ENCODE assay signal across 1 cellular context in the genomic region with DNA sequence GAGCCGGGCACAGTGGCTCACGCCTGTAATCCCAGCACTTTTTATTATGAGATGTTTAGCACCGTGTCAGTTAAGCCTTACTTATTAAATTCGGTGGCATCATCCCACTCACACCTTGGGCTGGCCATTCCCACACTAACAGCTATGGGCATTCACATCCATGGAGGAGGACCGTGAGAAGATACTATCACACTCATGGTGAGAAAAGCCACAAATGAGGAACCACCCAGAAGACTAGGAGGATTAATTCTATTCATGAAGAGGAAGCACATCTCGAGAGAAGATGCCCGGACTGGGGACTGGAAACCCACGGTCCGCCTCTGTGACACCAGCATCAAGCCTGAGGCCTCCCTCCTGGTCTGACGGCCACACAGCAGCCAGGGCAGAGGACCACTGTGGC.
TF ChIP-seq lines count a peak whose summit lies in the region.

No MANE protein-coding gene starts in this region.

TF ChIP-seq in HEK293, 187 proteins besides CTCF, POLR2A, EP300 and RAD21 (continued from another document):
- TF ChIP-seq, protein P1, sequence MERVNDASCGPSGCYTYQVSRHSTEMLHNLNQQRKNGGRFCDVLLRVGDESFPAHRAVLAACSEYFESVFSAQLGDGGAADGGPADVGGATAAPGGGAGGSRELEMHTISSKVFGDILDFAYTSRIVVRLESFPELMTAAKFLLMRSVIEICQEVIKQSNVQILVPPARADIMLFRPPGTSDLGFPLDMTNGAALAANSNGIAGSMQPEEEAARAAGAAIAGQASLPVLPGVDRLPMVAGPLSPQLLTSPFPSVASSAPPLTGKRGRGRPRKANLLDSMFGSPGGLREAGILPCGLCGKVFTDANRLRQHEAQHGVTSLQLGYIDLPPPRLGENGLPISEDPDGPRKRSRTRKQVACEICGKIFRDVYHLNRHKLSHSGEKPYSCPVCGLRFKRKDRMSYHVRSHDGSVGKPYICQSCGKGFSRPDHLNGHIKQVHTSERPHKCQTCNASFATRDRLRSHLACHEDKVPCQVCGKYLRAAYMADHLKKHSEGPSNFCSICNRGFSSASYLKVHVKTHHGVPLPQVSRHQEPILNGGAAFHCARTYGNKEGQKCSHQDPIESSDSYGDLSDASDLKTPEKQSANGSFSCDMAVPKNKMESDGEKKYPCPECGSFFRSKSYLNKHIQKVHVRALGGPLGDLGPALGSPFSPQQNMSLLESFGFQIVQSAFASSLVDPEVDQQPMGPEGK (tag by site-specific recombination; IDR thresholded peaks at IDR 0.05), result no peak
- TF ChIP-seq, protein P2, sequence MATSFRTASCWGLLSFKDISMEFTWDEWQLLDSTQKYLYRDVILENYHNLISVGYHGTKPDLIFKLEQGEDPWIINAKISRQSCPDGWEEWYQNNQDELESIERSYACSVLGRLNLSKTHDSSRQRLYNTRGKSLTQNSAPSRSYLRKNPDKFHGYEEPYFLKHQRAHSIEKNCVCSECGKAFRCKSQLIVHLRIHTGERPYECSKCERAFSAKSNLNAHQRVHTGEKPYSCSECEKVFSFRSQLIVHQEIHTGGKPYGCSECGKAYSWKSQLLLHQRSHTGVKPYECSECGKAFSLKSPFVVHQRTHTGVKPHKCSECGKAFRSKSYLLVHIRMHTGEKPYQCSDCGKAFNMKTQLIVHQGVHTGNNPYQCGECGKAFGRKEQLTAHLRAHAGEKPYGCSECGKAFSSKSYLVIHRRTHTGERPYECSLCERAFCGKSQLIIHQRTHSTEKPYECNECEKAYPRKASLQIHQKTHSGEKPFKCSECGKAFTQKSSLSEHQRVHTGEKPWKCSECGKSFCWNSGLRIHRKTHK (tag by site-specific recombination; IDR thresholded peaks at IDR 0.05), result no peak
